12 cellular contexts compared by ENCODE assay signal in the genomic region with DNA sequence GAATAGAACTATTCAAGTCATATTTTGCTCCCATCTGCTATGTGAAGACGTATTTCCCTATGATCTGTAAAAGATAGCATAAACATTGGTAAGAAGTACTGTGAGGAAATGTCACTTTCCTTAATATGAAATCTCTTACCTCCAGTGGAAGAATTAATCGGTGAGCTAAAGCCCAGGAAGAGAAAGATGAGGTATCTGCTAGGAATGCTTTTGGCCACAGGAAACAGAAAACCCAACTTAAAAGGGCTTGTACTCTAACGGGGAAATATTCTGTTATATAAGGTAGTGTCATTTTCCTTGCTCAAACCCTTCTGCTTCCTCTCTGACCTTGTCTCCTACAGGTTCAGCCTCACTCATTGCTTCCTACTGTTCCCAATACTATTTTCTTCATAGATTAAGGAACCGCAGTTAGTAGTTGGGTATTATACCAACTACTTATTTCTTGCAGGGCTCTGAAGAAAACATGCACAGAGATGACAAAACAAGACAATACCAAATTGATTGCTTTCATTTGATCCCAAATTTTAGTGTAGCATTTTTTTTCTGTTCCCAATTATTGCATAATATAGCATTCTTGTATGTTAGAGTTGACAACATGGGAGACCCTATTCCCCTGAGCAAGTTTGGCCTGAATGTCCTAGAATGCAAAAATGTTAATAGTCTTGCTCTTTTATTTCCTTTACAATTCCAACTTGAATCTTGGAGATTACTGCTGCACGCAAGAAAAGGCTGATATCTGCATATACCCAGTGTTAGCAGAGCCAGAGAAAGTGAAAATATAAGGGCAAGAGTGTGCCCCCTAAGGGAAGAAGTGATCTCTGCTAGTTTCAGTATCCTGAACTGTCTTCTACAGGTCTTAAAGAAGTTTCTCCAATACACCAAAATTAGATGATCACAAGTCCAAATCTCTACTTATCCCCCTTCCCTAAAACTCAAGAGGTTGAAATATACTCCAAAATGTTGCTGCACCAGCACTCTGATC.
DNase-seq lines count a peak whose midpoint lies in the region; ATAC-seq and TF ChIP-seq lines count a peak whose summit lies in the region.
"Had no signal": no experiment of that assay in that cellular context is flagged by ENCODE, and none has a peak within 500 bp of the region (broad histone marks: within the 10 kb centered on the region; RNA-seq: fewer than 3 reads in every experiment).

No MANE protein-coding gene starts in this region.

- ATAC-seq in memory B cell (ENCODE audit: low read depth) (peak; percentile 73), HG03439 (IDR thresholded peaks at IDR 0.05; ENCODE audit: unreplicated experiment) (no peak)
- ATAC-seq: stimulated activated naive CD8-positive, alpha-beta T cell treated with anti-CD3 and anti-CD28 coated beads, Interleukin-15, Interleukin-2, amounts not matched to agents 100 U/mL and 50 U/mL, for 24 hours had no signal

- H3K36me3 ChIP-seq in GM06990 (ENCODE audit: control insufficient read depth, insufficient read depth, low read length): no peaks in the 10 kb centered on the region
- no peaks in the 10 kb centered on the region for H3K36me3 ChIP-seq in WERI-Rb-1

- TF ChIP-seq CTCF in GM06990 (IDR thresholded peaks at IDR 0.05; ENCODE audit: insufficient read depth, low read length, poor library complexity, severe bottlenecking) (peak; percentile 30), WERI-Rb-1 (IDR thresholded peaks at IDR 0.05; ENCODE audit: low read depth, low read length) (0 out of 2 replicates have a peak, but pooled peaks have one; percentile 14)

- H3K9me3 ChIP-seq in WERI-Rb-1 (ENCODE audit: severe bottlenecking): no peaks in the 10 kb centered on the region

- H3K27me3 Mint-ChIP-seq in memory B cell: no peaks in the 10 kb centered on the region
- H3K27me3 Mint-ChIP-seq: activated naive CD8-positive, alpha-beta T cell had no signal

- no peaks in the 10 kb centered on the region for H3K9me3 Mint-ChIP-seq in memory B cell
- H3K9me3 Mint-ChIP-seq: immature natural killer cell had no signal

- no peak overlapping the region for H3K4me3 ChIP-seq in GM06990 (replicated peaks; ENCODE audit: low read depth, low read length)
- no peak overlapping the region for H3K4me3 ChIP-seq in WERI-Rb-1 (ENCODE audit: low read depth, low read length)

- peaks cover 2% of the 10 kb centered on the region for H3K36me3 Mint-ChIP-seq in memory B cell

- no peak overlapping the region for H3K27ac ChIP-seq in WERI-Rb-1

- H3K4me1 Mint-ChIP-seq in memory B cell: peaks cover 13% of the 10 kb centered on the region
- H3K4me1 Mint-ChIP-seq: immature natural killer cell had no signal

- no peak overlapping the region for H3K4me3 Mint-ChIP-seq in memory B cell
- H3K4me3 Mint-ChIP-seq: activated naive CD8-positive, alpha-beta T cell; immature natural killer cell had no signal

- no peak overlapping the region for H3K27ac Mint-ChIP-seq in memory B cell
- H3K27ac Mint-ChIP-seq: activated naive CD8-positive, alpha-beta T cell; immature natural killer cell had no signal

- H3K27me3 ChIP-seq in GM06990 (replicated peaks; ENCODE audit: control insufficient read depth, insufficient read depth, low read length) (no peaks in the 10 kb centered on the region), WERI-Rb-1 (ENCODE audit: insufficient read depth, low read depth, severe bottlenecking) (no peaks in the 10 kb centered on the region)

- DNase-seq in GM06990 (ENCODE audit: extremely low read depth, insufficient read length): no peak
- peak; percentile 5 for DNase-seq in LHCN-M2 (ENCODE audit: low read depth)
- no peak for DNase-seq in WERI-Rb-1
- DNase-seq in memory B cell (ENCODE audit: low spot score in 2 of 2): peak in 1 of 2 donors; percentile 21
- no peak for DNase-seq in dedifferentiated amniotic fluid mesenchymal stem cell (ENCODE audit: extremely low spot score)
- DNase-seq in 8988T: no peak
- DNase-seq in NCI-H128 (lab: John Stamatoyannopoulos, UW; ENCODE audit: unreplicated experiment): no peak
- DNase-seq: immature natural killer cell; SHP77; stimulated activated naive CD8-positive, alpha-beta T cell treated with anti-CD3 and anti-CD28 coated beads, Interleukin-15, Interleukin-2, amounts not matched to agents 100 U/mL and 50 U/mL, for 24 hours had no signal
